ENCODE assay signal across 21 cellular contexts in the genomic region with DNA sequence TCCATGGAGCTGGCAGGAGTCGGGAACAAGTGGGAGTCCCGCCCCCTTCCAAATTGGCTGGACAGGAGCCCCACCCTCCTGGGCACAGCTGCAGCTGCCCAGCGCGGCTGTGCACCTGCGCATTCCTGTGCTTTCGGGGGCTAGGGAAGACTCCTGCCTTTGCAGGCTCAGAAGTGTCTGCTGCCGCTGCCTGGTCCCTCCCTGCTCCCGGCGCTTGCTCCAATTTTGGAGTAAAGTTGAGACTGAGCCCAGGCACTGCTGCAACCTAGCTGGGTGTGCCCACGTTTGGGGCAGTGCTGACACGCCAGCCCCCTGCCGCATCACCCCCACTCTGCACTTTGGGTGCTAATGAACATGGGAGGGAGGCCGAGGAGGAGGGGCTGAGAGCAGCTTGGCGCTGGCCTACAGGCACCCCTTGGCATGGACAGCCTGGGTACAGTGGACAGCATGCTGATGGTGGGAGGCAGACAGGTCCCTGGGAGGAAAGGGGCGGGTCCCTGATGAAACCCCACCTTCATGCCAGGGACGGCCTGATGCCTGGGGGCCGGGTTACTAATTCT.
"Had no signal": no experiment of that assay in that cellular context is flagged by ENCODE, and none has a peak within 500 bp of the region (broad histone marks: within the 10 kb centered on the region; RNA-seq: fewer than 3 reads in every experiment).

No MANE protein-coding gene starts in this region.

- ATAC-seq: Panc1, PC-3 had no signal

- DNase-seq: KBM-7; MV-4-11; NCI-H1048; NCI-H1105; NCI-H1417; NCI-H1436 treated with DMSO at 0.1 percent for 48 hours; NCI-H1694; NCI-H1930; NCI-H2081; NCI-H2171; NCI-H226; NCI-H446; NCI-H510A; NCI-H524 treated with DMSO at 0.1 percent for 48 hours; NCI-H774; NK-92 treated with Interleukin-12 subunit alpha and Interleukin-12 subunit beta, amount 100 ng/mL, for 24 hours; PC-3; SHP77; SK-N-SH had no signal

- H3K27ac ChIP-seq: RWPE1 had no signal
